In the genomic region with DNA sequence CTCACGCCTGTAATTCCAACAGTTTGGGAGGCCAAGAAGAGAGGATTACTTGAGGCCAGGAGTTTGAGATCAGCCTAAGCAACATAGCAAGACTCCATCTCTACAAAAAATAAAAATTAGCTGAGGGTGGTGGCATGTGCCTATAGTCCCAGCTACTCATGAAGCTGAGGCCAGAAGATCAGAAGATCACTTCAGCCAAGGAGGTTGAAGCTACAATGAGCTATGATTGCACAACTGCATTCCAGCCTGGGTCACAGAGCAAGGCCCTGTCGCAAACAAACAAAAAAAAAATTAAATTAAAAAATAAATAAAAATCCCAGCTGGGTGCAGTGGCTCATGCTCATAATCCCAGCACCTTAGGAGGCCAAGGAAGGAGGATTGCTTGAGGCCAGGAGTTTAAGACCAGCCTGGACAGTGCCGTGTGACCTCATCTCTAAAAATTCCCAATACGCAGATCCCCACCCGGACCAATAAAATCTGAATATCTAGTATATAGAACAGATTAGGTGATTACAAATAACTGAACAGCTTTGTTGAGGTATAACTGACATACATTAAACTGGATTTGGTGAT, we compare ENCODE assay signal across 30 cellular contexts.
"Had no signal": no experiment of that assay in that cellular context is flagged by ENCODE, and none has a peak within 500 bp of the region (broad histone marks: within the 10 kb centered on the region; RNA-seq: fewer than 3 reads in every experiment).

No MANE protein-coding gene starts in this region.

- H3K36me3 Mint-ChIP-seq: mesothelial cell of epicardium; naive B cell; neural progenitor cell; stimulated activated effector memory CD8-positive, alpha-beta T cell treated with anti-CD3 and anti-CD28 coated beads, Interleukin-12 subunit alpha, Interleukin-12 subunit beta, amount 100 ng/mL, for 72 hours had no signal

- DNase-seq: colonic mucosa; effector CD8-positive, alpha-beta T cell; endodermal cell; foreskin keratinocyte; heart left ventricle; kidney; left ventricle myocardium inferior; mucosa of descending colon; naive B cell; sigmoid colon; stimulated activated CD4-positive, alpha-beta T cell treated with anti-CD3 and anti-CD28 coated beads, Interleukin-2, amount 100 ng/mL, for 24 hours; stimulated activated CD4-positive, alpha-beta T cell treated with anti-CD3 and anti-CD28 coated beads, Interleukin-4, amount 100 ng/mL, for 24 hours; stimulated activated naive CD4-positive, alpha-beta T cell treated with Interleukin-2 at 50 U/mL for 16 hours; stomach; thyroid gland; trophoblast cell had no signal

- H3K9me3 Mint-ChIP-seq: dendritic cell treated with granulocyte-macrophage colony-stimulating factor and Interleukin-4, amounts not matched to agents 40 ng/mL and 50 ng/mL, for 4 days; stimulated activated effector memory CD8-positive, alpha-beta T cell treated with anti-CD3 and anti-CD28 coated beads, Interleukin-12 subunit alpha, Interleukin-12 subunit beta, amount 100 ng/mL, for 72 hours had no signal

- H3K4me1 ChIP-seq: colonic mucosa, foreskin keratinocyte, gastroesophageal sphincter, heart left ventricle, left ventricle myocardium inferior, neural progenitor cell, prostate gland, right atrium auricular region, sigmoid colon, stomach, thyroid gland, vagina had no signal

- H3K27me3 ChIP-seq: colonic mucosa, foreskin keratinocyte, heart left ventricle, hepatocyte, neural progenitor cell, right atrium auricular region, sigmoid colon, stomach, thyroid gland, vagina had no signal

- H3K79me2 ChIP-seq: hepatocyte had no signal

- H3K9ac ChIP-seq: neural progenitor cell had no signal

- H3K36me3 ChIP-seq: colonic mucosa, gastroesophageal sphincter, heart left ventricle, left ventricle myocardium inferior, neural progenitor cell, prostate gland, right atrium auricular region, sigmoid colon, stomach, thyroid gland, vagina had no signal

- H3K4me3 ChIP-seq: colonic mucosa, gastroesophageal sphincter, heart left ventricle, hepatocyte, left ventricle myocardium inferior, lung, mucosa of descending colon, neural progenitor cell, prostate gland, right atrium auricular region, sigmoid colon, stomach, thyroid gland, vagina had no signal

- ATAC-seq: esophagus mucosa; foreskin keratinocyte; gastroesophageal sphincter; heart left ventricle; mucosa of descending colon; stimulated activated effector memory CD8-positive, alpha-beta T cell treated with anti-CD3 and anti-CD28 coated beads, Interleukin-12 subunit alpha, Interleukin-12 subunit beta, amount 100 ng/mL, for 72 hours had no signal

- H3K4me1 Mint-ChIP-seq: mesothelial cell of epicardium; nephron; neural progenitor cell; stimulated activated effector memory CD8-positive, alpha-beta T cell treated with anti-CD3 and anti-CD28 coated beads, Interleukin-12 subunit alpha, Interleukin-12 subunit beta, amount 100 ng/mL, for 72 hours had no signal

- H3K27ac Mint-ChIP-seq: dendritic cell treated with granulocyte-macrophage colony-stimulating factor and Interleukin-4, amounts not matched to agents 40 ng/mL and 50 ng/mL, for 4 days; endodermal cell; memory B cell; mesothelial cell of epicardium; nephron; neural progenitor cell; stimulated activated effector memory CD8-positive, alpha-beta T cell treated with anti-CD3 and anti-CD28 coated beads, Interleukin-12 subunit alpha, Interleukin-12 subunit beta, amount 100 ng/mL, for 72 hours had no signal

- H3K27ac ChIP-seq: colonic mucosa, epithelial cell of prostate, foreskin keratinocyte, gastroesophageal sphincter, heart left ventricle, hepatocyte, left ventricle myocardium inferior, neural progenitor cell, prostate gland, right atrium auricular region, sigmoid colon, stomach, thyroid gland, vagina had no signal

- H3K27me3 Mint-ChIP-seq: dendritic cell treated with granulocyte-macrophage colony-stimulating factor and Interleukin-4, amounts not matched to agents 40 ng/mL and 50 ng/mL, for 4 days; memory B cell; naive B cell had no signal

- H3K4me3 Mint-ChIP-seq: dendritic cell treated with granulocyte-macrophage colony-stimulating factor and Interleukin-4, amounts not matched to agents 40 ng/mL and 50 ng/mL, for 4 days; endodermal cell; memory B cell; mesothelial cell of epicardium; naive B cell; nephron; neural progenitor cell; stimulated activated effector memory CD8-positive, alpha-beta T cell treated with anti-CD3 and anti-CD28 coated beads, Interleukin-12 subunit alpha, Interleukin-12 subunit beta, amount 100 ng/mL, for 72 hours had no signal

- H3K4me2 ChIP-seq: hepatocyte, neural progenitor cell had no signal
